13 cellular contexts compared by ENCODE assay signal in the genomic region with DNA sequence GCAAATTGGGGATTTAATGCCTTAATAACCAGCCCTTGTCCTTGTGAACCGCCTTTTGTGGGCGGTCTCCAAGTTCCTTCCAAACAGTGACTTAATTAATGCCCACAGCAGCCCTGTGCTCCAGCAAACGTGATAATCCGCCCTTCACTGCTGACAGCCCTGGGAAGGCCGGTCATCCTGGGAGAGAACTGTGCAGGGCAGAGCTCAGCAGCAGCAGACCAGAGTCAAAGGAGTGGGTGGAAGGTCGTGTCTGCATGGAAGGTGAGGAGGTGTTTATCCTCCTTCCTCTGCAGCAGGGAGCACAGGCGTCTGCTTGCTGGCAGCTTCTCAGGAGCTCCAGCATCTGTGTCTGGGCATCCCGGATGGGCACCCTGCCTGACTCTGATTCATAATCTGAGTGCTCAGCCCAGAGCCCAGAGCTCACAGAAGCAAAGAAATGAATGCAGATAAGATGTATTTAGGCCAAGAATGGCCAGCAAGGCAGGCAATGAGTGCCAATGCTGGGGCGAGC.
A peak's percentile ranks its signal among the peaks of the same experiment; 100 is the strongest.
DNase-seq lines count a peak whose midpoint lies in the region; ATAC-seq and TF ChIP-seq lines count a peak whose summit lies in the region.
"Had no signal": no experiment of that assay in that cellular context is flagged by ENCODE, and none has a peak within 500 bp of the region (broad histone marks: within the 10 kb centered on the region; RNA-seq: fewer than 3 reads in every experiment).

No MANE protein-coding gene starts in this region.

- H3K9me3 Mint-ChIP-seq in MCF 10A (ENCODE audit: unreplicated experiment), result no peaks in the 10 kb centered on the region
- peaks cover 2% of the 10 kb centered on the region for H3K9me3 Mint-ChIP-seq in activated CD4-positive, alpha-beta T cell treated with anti-CD3 and anti-CD28 coated beads for 36 hours (ENCODE audit: low read depth)

- H3K4me1 ChIP-seq in breast epithelium, result no peaks in the 10 kb centered on the region
- H3K4me1 ChIP-seq in mesendoderm (ENCODE audit: control insufficient read depth, low read depth, low read length), result peaks cover 10% of the 10 kb centered on the region
- H3K4me1 ChIP-seq in aorta (ENCODE audit: control insufficient read depth in 1 of 2, insufficient read depth in 2 of 2, low read length in 2 of 2), result no peaks in the 10 kb centered on the region
- H3K4me1 ChIP-seq: right lobe of liver had no signal

- H3K27me3 Mint-ChIP-seq in MCF 10A (ENCODE audit: insufficient read depth, unreplicated experiment), result no peaks in the 10 kb centered on the region
- peaks cover 4% of the 10 kb centered on the region for H3K27me3 Mint-ChIP-seq in activated CD4-positive, alpha-beta T cell treated with anti-CD3 and anti-CD28 coated beads for 36 hours
- H3K27me3 Mint-ChIP-seq: activated naive CD4-positive, alpha-beta T cell treated with anti-CD3 and anti-CD28 coated beads, Interleukin-2, amount 50 U/mL, for 24 hours had no signal

- intact Hi-C loops in MCF 10A (cut with micrococcal nuclease) (loop anchor here (1.0 kb wide), 1 partner anchor 20 kb away; no protein-coding TSS in a partner anchor), breast epithelium (cut with DNase I; ENCODE audit: low total_unique reads) (no loop called here), dorsolateral prefrontal cortex (cut with DNase I) (loop anchor here (1.0 to 10.0 kb wide), 5 partner anchors 26 to 104 kb away; no protein-coding TSS in a partner anchor), aorta (cut with DNase I) (loop anchor here in 1 of 2 donors (10.0 kb wide), 1 partner anchor 150 kb away; no protein-coding TSS in a partner anchor)
- intact Hi-C loops in activated CD4-positive, alpha-beta T cell treated with anti-CD3 and anti-CD28 coated beads for 36 hours (cut with DNase I, micrococcal nuclease), result no loop called here

- no peak overlapping the region for H4K8ac ChIP-seq in mesendoderm (ENCODE audit: low read depth, low read length)

- no peaks in the 10 kb centered on the region for H3K36me3 Mint-ChIP-seq in MCF 10A (ENCODE audit: insufficient read depth, unreplicated experiment)
- H3K36me3 Mint-ChIP-seq in activated CD4-positive, alpha-beta T cell treated with anti-CD3 and anti-CD28 coated beads for 36 hours (ENCODE audit: low read depth), result no peaks in the 10 kb centered on the region
- H3K36me3 Mint-ChIP-seq: activated naive CD4-positive, alpha-beta T cell treated with anti-CD3 and anti-CD28 coated beads, Interleukin-2, amount 50 U/mL, for 24 hours had no signal

- CTCF ChIA-PET in MCF 10A (lab: Yijun Ruan, JAX), result interaction anchor here (0.6 to 0.7 kb wide), 2 partner anchors 213 to 587 kb away, joined by 3 to 4 read pairs; no protein-coding TSS in a partner anchor
- CTCF ChIA-PET in activated CD4-positive, alpha-beta T cell treated with anti-CD3 and anti-CD28 coated beads for 36 hours (lab: Charles Lee), result no interaction called here

- H2BK120ac ChIP-seq in mesendoderm (ENCODE audit: low read depth, low read length), result no peak overlapping the region

- WGBS in mesendoderm (ENCODE audit: extremely low coverage, insufficient coverage, low lambda C conversion rate), result no CpG with 5 or more reads among the region's 9 CpGs
- 10 to 12% methylated on average over 9 of the region's 9 CpGs for WGBS in aorta, 2 donors

- H3K4me1 Mint-ChIP-seq in MCF 10A (ENCODE audit: insufficient read depth, unreplicated experiment), result peaks cover 22% of the 10 kb centered on the region
- H3K4me1 Mint-ChIP-seq in activated CD4-positive, alpha-beta T cell treated with anti-CD3 and anti-CD28 coated beads for 36 hours, result no peaks in the 10 kb centered on the region
- H3K4me1 Mint-ChIP-seq: activated naive CD4-positive, alpha-beta T cell treated with anti-CD3 and anti-CD28 coated beads, Interleukin-2, amount 50 U/mL, for 24 hours had no signal

- no peaks in the 10 kb centered on the region for H3K79me1 ChIP-seq in mesendoderm (ENCODE audit: low read length)

- H3K27ac ChIP-seq in breast epithelium (no peak overlapping the region), dorsolateral prefrontal cortex (peak overlapping the region; percentile 40 to 97 (median 87)), mesendoderm (ENCODE audit: low read depth, low read length) (no peak overlapping the region), aorta (ENCODE audit: low read depth in 1 of 2, low read length in 2 of 2) (peak overlapping the region in 1 of 2 donors; percentile 21)
- H3K27ac ChIP-seq: right lobe of liver had no signal

- H3K4me2 ChIP-seq in mesendoderm (ENCODE audit: low read length), result no peak overlapping the region

- no peak overlapping the region for H3K56ac ChIP-seq in mesendoderm (ENCODE audit: low read length)

- H3K9me3 ChIP-seq in breast epithelium, result no peaks in the 10 kb centered on the region
- no peaks in the 10 kb centered on the region for H3K9me3 ChIP-seq in aorta (ENCODE audit: control insufficient read depth, low read length)
- H3K9me3 ChIP-seq: right lobe of liver had no signal

- H3K4ac ChIP-seq in mesendoderm (ENCODE audit: low read depth, low read length), result no peak overlapping the region

- H3K4me3 Mint-ChIP-seq in MCF 10A (ENCODE audit: unreplicated experiment), result no peak overlapping the region
- H3K4me3 Mint-ChIP-seq in activated CD4-positive, alpha-beta T cell treated with anti-CD3 and anti-CD28 coated beads for 36 hours, result no peak overlapping the region
- H3K4me3 Mint-ChIP-seq: activated naive CD4-positive, alpha-beta T cell treated with anti-CD3 and anti-CD28 coated beads, Interleukin-2, amount 50 U/mL, for 24 hours had no signal

- no peak overlapping the region for H2AK5ac ChIP-seq in mesendoderm (ENCODE audit: low read length)

- no peak overlapping the region for H3K23ac ChIP-seq in mesendoderm (ENCODE audit: low read length)

- no peak for TF ChIP-seq POLR2A in breast epithelium (IDR thresholded peaks at IDR 0.05)

- no peaks in the 10 kb centered on the region for H3K79me2 ChIP-seq in mesendoderm (ENCODE audit: control insufficient read depth, insufficient read depth, low read length)

- no peak overlapping the region for H2BK5ac ChIP-seq in mesendoderm (ENCODE audit: low read length)

- TF ChIP-seq CTCF in MCF 10A (IDR thresholded peaks at IDR 0.05; ENCODE audit: unreplicated experiment) (no peak), breast epithelium (IDR thresholded peaks at IDR 0.05) (no peak), dorsolateral prefrontal cortex (IDR thresholded peaks at IDR 0.05 in 54 of 56, conservative IDR thresholded peaks at IDR 0.05 in 2 of 56; ENCODE audit: low read depth in 1 of 56, partially characterized antibody in 56 of 56) (peak in 8 of 56 donors; percentile 2 to 21 (median 12))

- H3K36me3 ChIP-seq in breast epithelium, result no peaks in the 10 kb centered on the region
- no peaks in the 10 kb centered on the region for H3K36me3 ChIP-seq in mesendoderm (ENCODE audit: control insufficient read depth, insufficient read depth, low read length)
- H3K36me3 ChIP-seq in aorta (ENCODE audit: control insufficient read depth in 1 of 2, insufficient read depth in 2 of 2, low read length in 1 of 2), result no peaks in the 10 kb centered on the region
- H3K36me3 ChIP-seq: right lobe of liver had no signal

- POLR2A ChIA-PET in MCF 10A (lab: Yijun Ruan, JAX), result interaction anchor here (0.9 kb wide), 1 partner anchor 37 kb away, joined by 3 read pairs; no protein-coding TSS in a partner anchor
- POLR2A ChIA-PET in activated CD4-positive, alpha-beta T cell treated with anti-CD3 and anti-CD28 coated beads for 36 hours (lab: Charles Lee), result no interaction called here

- H2BK15ac ChIP-seq in mesendoderm (replicated peaks; ENCODE audit: low read depth), result no peak overlapping the region

- BruUV-seq in MCF 10A (replicated peaks; lab: Mats Ljungman, UMichigan), result no TSS peak

- ATAC-seq in aorta (ENCODE audit: low FRiP score) (peak; percentile 58), HG03342 (IDR thresholded peaks at IDR 0.05; ENCODE audit: unreplicated experiment) (no peak)
- ATAC-seq in activated CD4-positive, alpha-beta T cell treated with anti-CD3 and anti-CD28 coated beads for 36 hours, result no peak
- ATAC-seq: right lobe of liver had no signal

- no peak overlapping the region for H3K18ac ChIP-seq in mesendoderm (ENCODE audit: low read length)

- H3K27ac Mint-ChIP-seq in MCF 10A (ENCODE audit: low read depth, unreplicated experiment), result no peak overlapping the region
- H3K27ac Mint-ChIP-seq in activated CD4-positive, alpha-beta T cell treated with anti-CD3 and anti-CD28 coated beads for 36 hours, result no peak overlapping the region
- H3K27ac Mint-ChIP-seq: activated naive CD4-positive, alpha-beta T cell treated with anti-CD3 and anti-CD28 coated beads, Interleukin-2, amount 50 U/mL, for 24 hours had no signal

- no peak overlapping the region for H3K9ac ChIP-seq in mesendoderm (ENCODE audit: low read length)

- DNase-seq in MCF 10A (ENCODE audit: unreplicated experiment) (peak; percentile 86), breast epithelium (ENCODE audit: low spot score in 2 of 2) (no peak), dorsolateral prefrontal cortex (peak; percentile 76 to 95 (median 92)), mesendoderm (peak; percentile 18), aorta (peak; percentile 80 to 81)
- no peak for DNase-seq in activated CD4-positive, alpha-beta T cell treated with anti-CD3 and anti-CD28 coated beads for 36 hours
- DNase-seq in NK-92 treated with Interleukin-12 subunit alpha and Interleukin-12 subunit beta, amount 100 ng/mL, for 24 hours (lab: John Stamatoyannopoulos, UW), result no peak
- DNase-seq: activated CD4-positive, CD25-positive, alpha-beta regulatory T cell treated with anti-CD3 and anti-CD28 coated beads, Interleukin-2, amount 50 U/mL, for 72 hours; H7; MV-4-11 had no signal

- H3K27me3 ChIP-seq in breast epithelium (no peaks in the 10 kb centered on the region), dorsolateral prefrontal cortex (no peaks in the 10 kb centered on the region), mesendoderm (ENCODE audit: insufficient read depth, low read length, poor library complexity) (no peaks in the 10 kb centered on the region), aorta (ENCODE audit: control insufficient read depth in 1 of 2, insufficient read depth in 2 of 2, low read length in 1 of 2) (no peaks in the 10 kb centered on the region)
- H3K27me3 ChIP-seq: right lobe of liver had no signal

- H3K4me3 ChIP-seq in breast epithelium (no peak overlapping the region), dorsolateral prefrontal cortex (peak overlapping the region in 33 of 59 donors; percentile 1 to 53 (median 22)), mesendoderm (ENCODE audit: low read length) (no peak overlapping the region), aorta (ENCODE audit: low read length in 2 of 2) (no peak overlapping the region)
- H3K4me3 ChIP-seq: right lobe of liver had no signal

- H4K5ac ChIP-seq in mesendoderm (ENCODE audit: low read length), result no peak overlapping the region

Comparison
In these comparisons a context has a peak if more than half of its experiments do, and no peak if none do; other contexts are left out.
1. DNase-seq: peak in MCF 10A (single experiment), dorsolateral prefrontal cortex (10 of 10), mesendoderm (single experiment) and aorta (2 of 2); none in breast epithelium (0 of 2), activated CD4-positive, alpha-beta T cell treated with anti-CD3 and anti-CD28 coated beads for 36 hours (single experiment) and NK-92 treated with Interleukin-12 subunit alpha and Interleukin-12 subunit beta, amount 100 ng/mL, for 24 hours (single experiment).
2. intact Hi-C loops: an anchor here in MCF 10A (1.0 kb wide) and dorsolateral prefrontal cortex (1.0 to 10.0 kb wide); none called in breast epithelium and activated CD4-positive, alpha-beta T cell treated with anti-CD3 and anti-CD28 coated beads for 36 hours.
3. H3K27ac ChIP-seq: peak in dorsolateral prefrontal cortex (59 of 59); none in breast epithelium (0 of 2) and mesendoderm (single experiment).
4. H3K4me3 ChIP-seq: peak in dorsolateral prefrontal cortex (33 of 59); none in breast epithelium (0 of 3), mesendoderm (single experiment) and aorta (0 of 2).